Comparison of ENCODE assay signal across 18 cellular contexts in the genomic region with DNA sequence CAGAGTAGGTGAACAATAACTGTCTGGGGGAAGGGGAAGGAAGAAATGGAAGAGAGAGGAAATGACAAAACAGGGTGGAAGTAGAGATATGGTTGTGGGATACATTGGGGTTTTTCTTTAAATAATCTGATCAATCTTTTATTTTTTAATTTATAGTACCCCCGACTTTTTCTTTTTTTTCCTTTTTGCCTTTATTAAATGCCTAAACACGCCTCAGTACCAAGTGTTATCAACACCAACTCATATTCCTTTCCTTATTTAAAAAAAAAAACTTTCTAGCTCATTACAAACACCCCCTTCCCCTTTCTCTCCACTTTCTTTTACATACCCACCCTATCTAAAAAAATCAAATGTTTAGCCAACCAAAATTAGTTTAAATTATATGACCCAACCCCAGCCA. TPM values are rescaled to one million over a fixed set of nuclear protein-coding genes. Genes with fewer than 3 reads are reported as not detected.
DNase-seq lines count a peak whose midpoint lies in the region; ATAC-seq, FAIRE-seq and TF ChIP-seq lines count a peak whose summit lies in the region.
"Had no signal": no experiment of that assay in that cellular context is flagged by ENCODE, and none has a peak within 500 bp of the region (broad histone marks: within the 10 kb centered on the region; RNA-seq: fewer than 3 reads in every experiment).

No MANE protein-coding gene starts in this region.

- TF ChIP-seq CTCF in Loucy (conservative IDR thresholded peaks at IDR 0.05; ENCODE audit: low read length), result no peak
- no peak for TF ChIP-seq CTCF in K562 (IDR thresholded peaks at IDR 0.05 in 2 of 3, conservative IDR thresholded peaks at IDR 0.05 in 1 of 3; ENCODE audit: insufficient read depth in 2 of 3, low read depth in 1 of 3, low read length in 3 of 3)
- TF ChIP-seq CTCF in endothelial cell (IDR thresholded peaks at IDR 0.05; ENCODE audit: unreplicated experiment), result no peak
- TF ChIP-seq CTCF in stomach (IDR thresholded peaks at IDR 0.05), result no peak

- POLR2A ChIA-PET in K562 (lab: Yijun Ruan, JAX), result interaction anchor here (0.7 to 3.4 kb wide), 10 partner anchors 9 to 30 kb away, joined by 3 to 15 read pairs (median 8); no protein-coding TSS in a partner anchor

- H4K20me1 ChIP-seq in Loucy (ENCODE audit: insufficient read depth, low read length, poor library complexity, severe bottlenecking) (no peaks in the 10 kb centered on the region), K562 (replicated peaks; ENCODE audit: control insufficient read depth, insufficient read depth, low read length) (0 out of 2 replicates have a peak, but pooled peaks cover 6% of the 10 kb centered on the region)

- H3K9me2 ChIP-seq in Loucy (replicated peaks; ENCODE audit: low read depth, low read length), result no peaks in the 10 kb centered on the region

- H3K9me3 Mint-ChIP-seq in endothelial cell (ENCODE audit: unreplicated experiment), result no peaks in the 10 kb centered on the region
- H3K9me3 Mint-ChIP-seq: CD4-positive, alpha-beta memory T cell; GM23338 had no signal

- H3K4me1 Mint-ChIP-seq in T-helper 17 cell (peaks cover 5% of the 10 kb centered on the region), endothelial cell (ENCODE audit: unreplicated experiment) (peaks cover 32% of the 10 kb centered on the region)
- H3K4me1 Mint-ChIP-seq: GM23338 had no signal

- H3K27me3 ChIP-seq in Loucy (ENCODE audit: insufficient read depth, low read length, poor library complexity, severe bottlenecking) (no peaks in the 10 kb centered on the region), K562 (ENCODE audit: control insufficient read depth in 2 of 2, insufficient read depth in 2 of 2, low read length in 2 of 2) (no peaks in the 10 kb centered on the region), stomach (no peaks in the 10 kb centered on the region)
- H3K27me3 ChIP-seq: BE2C had no signal

- TF ChIP-seq POLR2A in K562 (conservative IDR thresholded peaks at IDR 0.05), result no peak
- TF ChIP-seq POLR2A in stomach (IDR thresholded peaks at IDR 0.05), result no peak

- H2AFZ ChIP-seq in Loucy (ENCODE audit: low read length) (no peak overlapping the region), K562 (ENCODE audit: low read depth, low read length) (no peak overlapping the region)
- H2AFZ ChIP-seq: GM23338 had no signal

- H3K36me3 ChIP-seq in Loucy (ENCODE audit: insufficient read depth, low read length) (peaks cover 65% of the 10 kb centered on the region; the same call in 1 of the 2 replicates), K562 (ENCODE audit: control insufficient read depth, insufficient read depth, low read length) (peaks cover 77% of the 10 kb centered on the region), stomach (peaks cover 58 to 99% (median 94%) of the 10 kb centered on the region in 4 donors)

- H3K79me2 ChIP-seq in Loucy (ENCODE audit: insufficient read depth, low read length) (no peaks in the 10 kb centered on the region), K562 (ENCODE audit: control insufficient read depth, insufficient read depth, low read length) (no peaks in the 10 kb centered on the region)

- no peaks in the 10 kb centered on the region for H3F3A ChIP-seq in Loucy (ENCODE audit: low read depth)

- H3K36me3 Mint-ChIP-seq in T-helper 17 cell (ENCODE audit: low read depth) (peaks cover 13% of the 10 kb centered on the region), endothelial cell (ENCODE audit: low read depth, unreplicated experiment) (peaks cover 49% of the 10 kb centered on the region)

- DNase-seq in T-helper 17 cell (no peak), K562 (ENCODE audit: extremely low read depth in 1 of 4, low spot score in 3 of 4) (no peak), endothelial cell (ENCODE audit: low spot score) (no peak), NCI-H1048 (lab: John Stamatoyannopoulos, UW) (no peak), stomach (no peak)
- DNase-seq: BE2C; CD4-positive, alpha-beta memory T cell; DMS79; H7 had no signal

- intact Hi-C loops in K562 (cut with micrococcal nuclease), result loop anchor here (2.0 kb wide), 1 partner anchor 90 kb away; no protein-coding TSS in a partner anchor
- intact Hi-C loops in stomach (cut with DNase I; ENCODE audit: low total_unique reads), result no loop called here

- no TSS peak for BruUV-seq in K562 (replicated peaks; lab: Mats Ljungman, UMichigan)

- H3K4me2 ChIP-seq in Loucy (ENCODE audit: low read depth, low read length, poor library complexity, severe bottlenecking) (peak overlapping the region; percentile 6), K562 (ENCODE audit: insufficient read depth, low read length) (no peak overlapping the region)
- H3K4me2 ChIP-seq: GM23338 had no signal

- no peak for ATAC-seq in T-helper 17 cell
- no peak for ATAC-seq in K562
- ATAC-seq in GM21528 (IDR thresholded peaks at IDR 0.05; ENCODE audit: low FRiP score, unreplicated experiment), result no peak
- ATAC-seq: GM12878 had no signal

- 39% methylated on average over 2 of the region's 2 CpGs for WGBS in K562 (ENCODE audit: insufficient coverage, low coverage, missing lambda C conversion rate)
- WGBS in stomach, 5 donors, result 79 to 88% (median 84%) methylated on average over 2 of the region's 2 CpGs

- peak overlapping the region; percentile 59 for H3K27ac Mint-ChIP-seq in T-helper 17 cell
- peak overlapping the region; percentile 8 for H3K27ac Mint-ChIP-seq in endothelial cell (ENCODE audit: unreplicated experiment)

- no peaks in the 10 kb centered on the region for H3K9me3 ChIP-seq in Loucy (ENCODE audit: insufficient read depth, low read depth, low read length)
- H3K9me3 ChIP-seq in T-helper 17 cell (ENCODE audit: control insufficient read depth, low read length, poor library complexity, severe bottlenecking), result no peaks in the 10 kb centered on the region
- H3K9me3 ChIP-seq in K562 (replicated peaks; ENCODE audit: control insufficient read depth, insufficient read depth, low read depth, low read length), result no peaks in the 10 kb centered on the region
- H3K9me3 ChIP-seq in stomach, result no peaks in the 10 kb centered on the region
- H3K9me3 ChIP-seq: BE2C had no signal

- H3K4me3 ChIP-seq in Loucy (ENCODE audit: low read length, poor library complexity, severe bottlenecking) (no peak overlapping the region), K562 (no peak overlapping the region), stomach (no peak overlapping the region)
- H3K4me3 ChIP-seq: GM12878, GM23338 had no signal

- H3K4me3 Mint-ChIP-seq in T-helper 17 cell (no peak overlapping the region), endothelial cell (ENCODE audit: unreplicated experiment) (no peak overlapping the region)
- H3K4me3 Mint-ChIP-seq: CD4-positive, alpha-beta memory T cell; GM23338 had no signal

- peaks cover 12% of the 10 kb centered on the region for H3K9me1 ChIP-seq in K562 (ENCODE audit: control insufficient read depth, insufficient read depth, low read length)

- CTCF ChIA-PET in K562 (lab: Yijun Ruan, JAX; ENCODE audit: low intra/inter-chr PET ratio), result interaction anchor here (0.6 to 1.3 kb wide), 3 partner anchors 90 to 1245 kb away, joined by 3 to 4 read pairs (median 3); no protein-coding TSS in a partner anchor

- TF ChIP-seq EP300 in K562 (IDR thresholded peaks at IDR 0.05; ENCODE audit: low read length) (no peak), stomach (IDR thresholded peaks at IDR 0.05) (no peak)

- TF ChIP-seq RAD21 in K562 (CRISPR knock-in tag; conservative IDR thresholded peaks at IDR 0.05 in 1 of 2, IDR thresholded peaks at IDR 0.05 in 1 of 2), result no peak

- no peak for FAIRE-seq in K562 (lab: Jason Lieb, UNC)
- FAIRE-seq: A204.1, GM12878, GM18507 had no signal

- H3K4me1 ChIP-seq in Loucy (ENCODE audit: insufficient read depth, low read length, poor library complexity, severe bottlenecking) (peaks cover 7% of the 10 kb centered on the region), K562 (replicated peaks in 1 of 2; ENCODE audit: control insufficient read depth in 2 of 2, insufficient read depth in 2 of 2, low read length in 2 of 2) (0 out of 5 replicates have a peak, but pooled peaks cover 0 to 3% of the 10 kb centered on the region in 2 experiments), stomach (peaks cover 0 to 6% (median 0%) of the 10 kb centered on the region in 4 donors)

- in situ Hi-C loops in K562 (cut with MboI), result loop anchor here (25.0 kb wide), 2 partner anchors 342 to 1958 kb away; no protein-coding TSS in a partner anchor

- H3K27ac ChIP-seq in K562 (ENCODE audit: extremely low read depth, low read depth, low read length) (no peak overlapping the region), stomach (no peak overlapping the region)
- H3K27ac ChIP-seq: C4-2B had no signal

- H3K9ac ChIP-seq in Loucy (ENCODE audit: low read depth, low read length, poor library complexity, severe bottlenecking) (no peak overlapping the region), K562 (ENCODE audit: insufficient read depth in 1 of 2, low read depth in 2 of 2, low read length in 2 of 2) (no peak overlapping the region)

- no peaks in the 10 kb centered on the region for H3K27me3 Mint-ChIP-seq in T-helper 17 cell
- H3K27me3 Mint-ChIP-seq in endothelial cell (ENCODE audit: unreplicated experiment), result peaks cover 9% of the 10 kb centered on the region
- H3K27me3 Mint-ChIP-seq: CD4-positive, alpha-beta memory T cell had no signal

TF ChIP-seq in K562, 482 proteins besides CTCF, POLR2A, EP300 and RAD21 (continues in another document):
- TF ChIP-seq MIER1 (IDR thresholded peaks at IDR 0.05; ENCODE audit: low read depth) (0 out of 2 replicates have a peak, but pooled peaks have one; percentile 34), SUPT5H (IDR thresholded peaks at IDR 0.05) (0 out of 2 replicates have a peak, but pooled peaks have one; percentile 12), ZNF584 (CRISPR knock-in tag; IDR thresholded peaks at IDR 0.05; ENCODE audit: low read depth) (no peak)

RNA-seq across cellular contexts. Expression of a gene that starts 21.1 kb away (rescaled TPM):
- not detected for total RNA-seq in T-helper 17 cell
- not detected in 2 replicates for total RNA-seq in K562 (2011; cell fraction: chromatin; rRNA removed; ENCODE audit: low replicate concordance)
- not detected in 2 replicates for total RNA-seq in K562 (2011; cell fraction: nucleolus; rRNA removed)
- not detected in 2 replicates for total RNA-seq in K562 (2011; cell fraction: nucleoplasm; rRNA removed)
- not detected in 2 replicates for total RNA-seq in K562 (2014; rRNA removed)
- total RNA-seq in K562 (2014; rRNA removed; fragmentation: Illumina TruSeq; extraction: Trizol), result not detected in 2 replicates
- total RNA-seq in K562 (2015; rRNA removed; fragmentation: Illumina TruSeq; extraction: Trizol), result not detected in 2 replicates
- total RNA-seq in K562 (2021), result 0.09 and 0.22 TPM in 2 replicates
- polyA plus RNA-seq in K562 (2011; rRNA removed), result not detected in 2 replicates
- polyA plus RNA-seq in K562 (2011; cell fraction: cytosol; rRNA removed), result not detected in 2 replicates
- not detected in 2 replicates for polyA plus RNA-seq in K562 (2011; cell fraction: nucleus; rRNA removed)
- polyA plus RNA-seq in K562 (2012), result 0.11 and 0.16 TPM in 2 replicates
- polyA plus RNA-seq in K562 (2014; fragmentation: Illumina TruSeq; extraction: Trizol), result not detected in 2 replicates
- polyA plus RNA-seq in K562 (2014; fragmentation: Nextera tagmentation; extraction: Ambion mirVana), result under 1 TPM; 0.04 to 0.11 TPM
- not detected in 2 replicates for polyA plus RNA-seq in K562 (2014; rRNA removed)
- polyA minus RNA-seq in K562 (2011; rRNA and poly(A)+ RNA removed), result not detected in 2 replicates
- 1.0 TPM in 1 of 2 replicates, not detected in the other for polyA minus RNA-seq in K562 (2011; cell fraction: cytosol; rRNA and poly(A)+ RNA removed)
- polyA minus RNA-seq in K562 (2011; cell fraction: nucleus; rRNA and poly(A)+ RNA removed), result not detected in 2 replicates
- total RNA-seq in endothelial cell (ENCODE audit: unreplicated experiment), result 0.18 TPM
- total RNA-seq in stomach, result under 1 TPM in 1 of 5 donors, not detected in 4; 0.55 TPM
- under 1 TPM in 2 of 3 donors, not detected in 1; 0.10 to 0.46 TPM for polyA plus RNA-seq in stomach
- total RNA-seq: CD4-positive, alpha-beta memory T cell; G401; GM23338; HT-29 had no signal
- polyA plus RNA-seq: GM23338 had no signal
